In genomic region chr17:38752119-38752929, GRCh38 we compare ENCODE assay signal across 8 cellular contexts. TPM values are rescaled to one million over a fixed set of nuclear protein-coding genes. Genes with fewer than 3 reads are reported as not detected.
A peak's percentile ranks its signal among the peaks of the same experiment; 100 is the strongest.
DNase-seq lines count a peak whose midpoint lies in the region; ATAC-seq and TF ChIP-seq lines count a peak whose summit lies in the region.

PSMB3 (plus strand) TSS chr17:38752741; CDS start chr17:38752827, 86 bp downstream.

- no peaks in the 10 kb centered on the region for H3K27me3 ChIP-seq in osteoblast (ENCODE audit: insufficient read depth, low read length)
- no peaks in the 10 kb centered on the region for H3K27me3 ChIP-seq in testis

- peak within 1 kb of the TSS; percentile 89 for H3K4me2 ChIP-seq in osteoblast (ENCODE audit: insufficient read depth, low read length)

- TF ChIP-seq CTCF in GM12864 (IDR thresholded peaks at IDR 0.05; ENCODE audit: low read depth, low read length, missing control alignments): no peak
- no peak for TF ChIP-seq CTCF in glutamatergic neuron (IDR thresholded peaks at IDR 0.05; ENCODE audit: partially characterized antibody, unreplicated experiment)
- TF ChIP-seq CTCF in osteoblast (IDR thresholded peaks at IDR 0.05; ENCODE audit: extremely low read depth, low read depth, low read length): no peak
- TF ChIP-seq CTCF in testis (IDR thresholded peaks at IDR 0.05): peak in 2 of 3 experiments; percentile 2 to 26

- peaks cover 1% of the 10 kb centered on the region for H3K27me3 Mint-ChIP-seq in activated naive CD8-positive, alpha-beta T cell
- H3K27me3 Mint-ChIP-seq in glutamatergic neuron (ENCODE audit: unreplicated experiment): peaks cover 24% of the 10 kb centered on the region

- ATAC-seq in HG02678 (IDR thresholded peaks at IDR 0.05; ENCODE audit: unreplicated experiment): peak; percentile 91

- H2AFZ ChIP-seq in osteoblast (ENCODE audit: low read length): peak within 1 kb of the TSS; percentile 98

- H3K4me1 ChIP-seq in osteoblast (ENCODE audit: insufficient read depth, low read length) (peaks cover 34% of the 10 kb centered on the region), testis (peaks cover 22% of the 10 kb centered on the region)

- peaks cover 28% of the 10 kb centered on the region for H3K36me3 ChIP-seq in osteoblast (ENCODE audit: insufficient read depth, low read length)
- no peaks in the 10 kb centered on the region for H3K36me3 ChIP-seq in testis (ENCODE audit: low read depth, missing control alignments)

- TF ChIP-seq POLR2A in testis (IDR thresholded peaks at IDR 0.05): no peak

- H3K27ac ChIP-seq in osteoblast (ENCODE audit: low read depth, low read length) (peak within 1 kb of the TSS; percentile 90), testis (peak within 1 kb of the TSS; percentile 39 to 76)

- H3K79me2 ChIP-seq in osteoblast (ENCODE audit: insufficient read depth, low read length): peaks cover 41% of the 10 kb centered on the region

- H3K4me3 Mint-ChIP-seq in activated naive CD8-positive, alpha-beta T cell: peak within 1 kb of the TSS; percentile 99
- H3K4me3 Mint-ChIP-seq in glutamatergic neuron (ENCODE audit: unreplicated experiment): peak within 1 kb of the TSS; percentile 100

- intact Hi-C loops in testis (cut with DNase I; ENCODE audit: low total_unique reads): no loop called here

- DNase-seq in GM12864 (ENCODE audit: low read depth): peak; percentile 100
- DNase-seq in NCI-H1105 treated with DMSO at 0.1 percent for 48 hours (lab: John Stamatoyannopoulos, UW): peak; percentile 99
- peak; percentile 99 for DNase-seq in SKM-1 treated with dmso at 0.1 percent for 144 hours (lab: John Stamatoyannopoulos, UW; ENCODE audit: unreplicated experiment)
- peak; percentile 89 for DNase-seq in glutamatergic neuron
- peak; percentile 99 for DNase-seq in osteoblast (ENCODE audit: insufficient read length, low spot score, missing footprints)
- DNase-seq in testis: peak; percentile 100

- peaks cover 5% of the 10 kb centered on the region for H4K20me1 ChIP-seq in osteoblast (ENCODE audit: insufficient read depth, low read length)

- H3K9me3 Mint-ChIP-seq in activated naive CD8-positive, alpha-beta T cell (ENCODE audit: low read depth): no peaks in the 10 kb centered on the region
- peaks cover 24% of the 10 kb centered on the region for H3K9me3 Mint-ChIP-seq in glutamatergic neuron (ENCODE audit: unreplicated experiment)

- H3K9me3 ChIP-seq in osteoblast (ENCODE audit: low read depth, low read length) (no peaks in the 10 kb centered on the region), testis (no peaks in the 10 kb centered on the region)

- WGBS in testis, 2 donors: 1% methylated on average over 46 of the region's 46 CpGs

- H3K4me3 ChIP-seq in GM12864 (ENCODE audit: low read depth, low read length) (peak within 1 kb of the TSS; percentile 86), osteoblast (ENCODE audit: insufficient read depth, low read length) (peak within 1 kb of the TSS; percentile 99), testis (peak within 1 kb of the TSS; percentile 84 to 93)

- peaks cover 46% of the 10 kb centered on the region for H3K4me1 Mint-ChIP-seq in activated naive CD8-positive, alpha-beta T cell (ENCODE audit: low read depth)
- peaks cover 9% of the 10 kb centered on the region for H3K4me1 Mint-ChIP-seq in glutamatergic neuron (ENCODE audit: low read depth, unreplicated experiment)

- H3K36me3 Mint-ChIP-seq in activated naive CD8-positive, alpha-beta T cell: peaks cover 10% of the 10 kb centered on the region
- peaks cover 10% of the 10 kb centered on the region for H3K36me3 Mint-ChIP-seq in glutamatergic neuron (ENCODE audit: unreplicated experiment)

- peak within 1 kb of the TSS; percentile 100 for H3K27ac Mint-ChIP-seq in activated naive CD8-positive, alpha-beta T cell
- peak within 1 kb of the TSS; percentile 87 for H3K27ac Mint-ChIP-seq in glutamatergic neuron (ENCODE audit: unreplicated experiment)

RNA-seq across cellular contexts. Expression of gene PSMB3, which starts in this region (rescaled TPM):
- total RNA-seq in glutamatergic neuron (ENCODE audit: unreplicated experiment) (121 TPM), osteoblast (235 and 267 TPM in 2 replicates), testis (100 to 1,000 TPM; 111 to 113 TPM)
- 144 TPM for polyA plus RNA-seq in testis (ENCODE audit: insufficient read depth, low read depth, low replicate concordance)

Comparison
In these comparisons a context has a peak if more than half of its experiments do, and no peak if none do; other contexts are left out.
1. Peak in every context shown above with its lines: DNase-seq, ATAC-seq, H3K4me3 ChIP-seq and H3K27ac ChIP-seq.
2. CTCF ChIP-seq: peak in testis (2 of 3); none in GM12864 (single experiment), glutamatergic neuron (single experiment) and osteoblast (single experiment).